18 cellular contexts compared by ENCODE assay signal in genomic region chr22:47088480-47089145, GRCh38.
DNase-seq lines count a peak whose midpoint lies in the region; ATAC-seq, FAIRE-seq and TF ChIP-seq lines count a peak whose summit lies in the region.
"Had no signal": no experiment of that assay in that cellular context is flagged by ENCODE, and none has a peak within 500 bp of the region (broad histone marks: within the 10 kb centered on the region; RNA-seq: fewer than 3 reads in every experiment).

No MANE protein-coding gene starts in this region.

- H3K9me3 Mint-ChIP-seq in IgD-negative memory B cell (peaks cover 0 to 3% (median 0%) of the 10 kb centered on the region in 3 donors), type B pancreatic cell (peaks cover 8% of the 10 kb centered on the region)
- no peaks in the 10 kb centered on the region for H3K9me3 Mint-ChIP-seq in natural killer cell treated with Interleukin-12 subunit alpha and Interleukin-12 subunit beta and Interleukin-15 and Interleukin-18, amount 100 ng/mL, for 72 hours

- no peak for FAIRE-seq in D721Med (lab: Jason Lieb, UNC)
- FAIRE-seq: H1 had no signal

- TF ChIP-seq POLR2A in vagina (IDR thresholded peaks at IDR 0.05), result no peak

- H3K27me3 ChIP-seq in vagina, result no peaks in the 10 kb centered on the region
- H3K27me3 ChIP-seq: BE2C, MG63, Peyer's patch had no signal

- H3K4me1 Mint-ChIP-seq in IgD-negative memory B cell, result peaks cover 21 to 33% (median 25%) of the 10 kb centered on the region in 3 donors
- H3K4me1 Mint-ChIP-seq in natural killer cell treated with Interleukin-12 subunit alpha and Interleukin-12 subunit beta and Interleukin-15 and Interleukin-18, amount 100 ng/mL, for 72 hours (ENCODE audit: low read depth in 2 of 2), result peaks cover 32 to 39% of the 10 kb centered on the region in 2 donors
- H3K4me1 Mint-ChIP-seq in type B pancreatic cell (ENCODE audit: unreplicated experiment), result peaks cover 37% of the 10 kb centered on the region

- H3K4me1 ChIP-seq in vagina, result peaks cover 8% of the 10 kb centered on the region
- H3K4me1 ChIP-seq: BE2C had no signal

- no peak overlapping the region for H3K4me3 ChIP-seq in vagina
- H3K4me3 ChIP-seq: MG63, Peyer's patch had no signal

- DNase-seq in cerebellar cortex (ENCODE audit: low spot score) (peak; percentile 64), type B pancreatic cell (ENCODE audit: extremely low spot score, unreplicated experiment) (no peak), NCI-H345 treated with DMSO at 0.1 percent for 48 hours (lab: John Stamatoyannopoulos, UW; ENCODE audit: unreplicated experiment) (no peak), D721Med (ENCODE audit: insufficient read length, low spot score) (no peak), vagina (ENCODE audit: extremely low spot score in 2 of 2) (no peak)
- no peak for DNase-seq in natural killer cell treated with Interleukin-12 subunit alpha and Interleukin-12 subunit beta and Interleukin-15 and Interleukin-18, amount 100 ng/mL, for 72 hours (ENCODE audit: low spot score)
- DNase-seq: BE2C; CD8-positive, alpha-beta memory T cell; DMS 273 treated with DMSO at 0.1 percent for 48 hours; Karpas-422; MG63; NCI-H1092 treated with DMSO at 0.1 percent for 48 hours; NCI-H524 had no signal

- H3K9me3 ChIP-seq in vagina, result no peaks in the 10 kb centered on the region
- H3K9me3 ChIP-seq: BE2C, MG63, Peyer's patch had no signal

- intact Hi-C loops in vagina (cut with DNase I), result no loop called here

- H3K27me3 Mint-ChIP-seq in IgD-negative memory B cell (no peaks in the 10 kb centered on the region), type B pancreatic cell (no peaks in the 10 kb centered on the region)
- H3K27me3 Mint-ChIP-seq in natural killer cell treated with Interleukin-12 subunit alpha and Interleukin-12 subunit beta and Interleukin-15 and Interleukin-18, amount 100 ng/mL, for 72 hours, result no peaks in the 10 kb centered on the region

- TF ChIP-seq CTCF in type B pancreatic cell (conservative IDR thresholded peaks at IDR 0.05), result no peak
- no peak for TF ChIP-seq CTCF in D721Med (IDR thresholded peaks at IDR 0.05; ENCODE audit: insufficient read depth, missing control alignments)
- TF ChIP-seq CTCF in vagina (IDR thresholded peaks at IDR 0.05), result no peak

- peak overlapping the region in 2 of 3 donors; percentile 27 to 46 for H3K27ac Mint-ChIP-seq in IgD-negative memory B cell
- H3K27ac Mint-ChIP-seq in natural killer cell treated with Interleukin-12 subunit alpha and Interleukin-12 subunit beta and Interleukin-15 and Interleukin-18, amount 100 ng/mL, for 72 hours, result peak overlapping the region in 1 of 2 donors; percentile 11
- H3K27ac Mint-ChIP-seq in type B pancreatic cell, result peak overlapping the region; percentile 44

- H3K27ac ChIP-seq in vagina, result no peak overlapping the region
- H3K27ac ChIP-seq: Peyer's patch had no signal

- peaks cover 19% of the 10 kb centered on the region for H3K36me3 Mint-ChIP-seq in IgD-negative memory B cell
- no peaks in the 10 kb centered on the region for H3K36me3 Mint-ChIP-seq in natural killer cell treated with Interleukin-12 subunit alpha and Interleukin-12 subunit beta and Interleukin-15 and Interleukin-18, amount 100 ng/mL, for 72 hours
- peaks cover 7% of the 10 kb centered on the region for H3K36me3 Mint-ChIP-seq in type B pancreatic cell

- ATAC-seq in natural killer cell treated with Interleukin-12 subunit alpha and Interleukin-12 subunit beta and Interleukin-15 and Interleukin-18, amount 100 ng/mL, for 72 hours, result no peak
- ATAC-seq: Right ventricle myocardium inferior, SK-N-SH treated with all-trans-retinoic acid at 6 μM for 48 hours had no signal

- no peaks in the 10 kb centered on the region for H3K36me3 ChIP-seq in vagina
- H3K36me3 ChIP-seq: BE2C, MG63, Peyer's patch had no signal

- H3K4me3 Mint-ChIP-seq in IgD-negative memory B cell, result no peak overlapping the region
- peak overlapping the region; percentile 21 for H3K4me3 Mint-ChIP-seq in natural killer cell treated with Interleukin-12 subunit alpha and Interleukin-12 subunit beta and Interleukin-15 and Interleukin-18, amount 100 ng/mL, for 72 hours
- H3K4me3 Mint-ChIP-seq in type B pancreatic cell, result peak overlapping the region; percentile 22

Comparison
In these comparisons a context has a peak if more than half of its experiments do, and no peak if none do; other contexts are left out.
1. H3K4me3 Mint-ChIP-seq: peak in natural killer cell treated with Interleukin-12 subunit alpha and Interleukin-12 subunit beta and Interleukin-15 and Interleukin-18, amount 100 ng/mL, for 72 hours (single experiment) and type B pancreatic cell (single experiment); none in IgD-negative memory B cell (0 of 4).